3 cellular contexts compared by ENCODE assay signal in the genomic region with DNA sequence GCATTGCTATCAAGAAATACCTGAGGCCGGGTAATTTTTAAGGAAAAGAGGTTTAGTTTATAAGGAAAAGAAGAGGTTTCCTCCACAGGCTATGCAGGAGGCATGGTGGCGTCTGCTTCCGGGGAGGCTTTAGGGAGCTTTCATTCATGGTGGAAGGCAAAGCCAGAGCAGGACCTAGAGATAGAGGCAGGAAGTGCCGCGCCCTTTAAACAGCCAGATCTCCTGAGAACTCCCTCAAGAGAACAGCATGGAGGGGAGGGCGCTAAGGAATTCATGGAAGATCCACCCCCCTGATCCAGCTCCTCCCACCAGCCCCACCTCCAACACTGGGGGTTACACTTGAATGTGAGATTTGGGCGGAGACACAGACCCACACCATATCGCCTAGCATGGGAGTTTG.
TF ChIP-seq lines count a peak whose summit lies in the region.

No MANE protein-coding gene starts in this region.

TF ChIP-seq in K562, 482 proteins besides CTCF, POLR2A, EP300 and RAD21:
- TF ChIP-seq ATF1 (CRISPR knock-in tag; IDR thresholded peaks at IDR 0.05) = no peak
- 0 out of 2 replicates have a peak, but pooled peaks have one; percentile 29 for TF ChIP-seq ATF1 (tag; IDR thresholded peaks at IDR 0.05)
- no peak for TF ChIP-seq SMARCC2 (IDR thresholded peaks at IDR 0.05; ENCODE audit: low read depth)
- TF ChIP-seq ELF1 (tag; IDR thresholded peaks at IDR 0.05) = peak; percentile 58
- TF ChIP-seq, protein P1, sequence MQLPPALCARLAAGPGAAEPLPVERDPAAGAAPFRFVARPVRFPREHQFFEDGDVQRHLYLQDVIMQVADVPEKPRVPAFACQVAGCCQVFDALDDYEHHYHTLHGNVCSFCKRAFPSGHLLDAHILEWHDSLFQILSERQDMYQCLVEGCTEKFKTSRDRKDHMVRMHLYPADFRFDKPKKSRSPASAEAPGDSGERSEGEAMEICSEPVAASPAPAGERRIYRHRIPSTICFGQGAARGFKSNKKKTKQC (CRISPR knock-in tag; IDR thresholded peaks at IDR 0.05) = no peak
- no peak for TF ChIP-seq ZNF23 (CRISPR knock-in tag; IDR thresholded peaks at IDR 0.05)
- TF ChIP-seq, protein P2, sequence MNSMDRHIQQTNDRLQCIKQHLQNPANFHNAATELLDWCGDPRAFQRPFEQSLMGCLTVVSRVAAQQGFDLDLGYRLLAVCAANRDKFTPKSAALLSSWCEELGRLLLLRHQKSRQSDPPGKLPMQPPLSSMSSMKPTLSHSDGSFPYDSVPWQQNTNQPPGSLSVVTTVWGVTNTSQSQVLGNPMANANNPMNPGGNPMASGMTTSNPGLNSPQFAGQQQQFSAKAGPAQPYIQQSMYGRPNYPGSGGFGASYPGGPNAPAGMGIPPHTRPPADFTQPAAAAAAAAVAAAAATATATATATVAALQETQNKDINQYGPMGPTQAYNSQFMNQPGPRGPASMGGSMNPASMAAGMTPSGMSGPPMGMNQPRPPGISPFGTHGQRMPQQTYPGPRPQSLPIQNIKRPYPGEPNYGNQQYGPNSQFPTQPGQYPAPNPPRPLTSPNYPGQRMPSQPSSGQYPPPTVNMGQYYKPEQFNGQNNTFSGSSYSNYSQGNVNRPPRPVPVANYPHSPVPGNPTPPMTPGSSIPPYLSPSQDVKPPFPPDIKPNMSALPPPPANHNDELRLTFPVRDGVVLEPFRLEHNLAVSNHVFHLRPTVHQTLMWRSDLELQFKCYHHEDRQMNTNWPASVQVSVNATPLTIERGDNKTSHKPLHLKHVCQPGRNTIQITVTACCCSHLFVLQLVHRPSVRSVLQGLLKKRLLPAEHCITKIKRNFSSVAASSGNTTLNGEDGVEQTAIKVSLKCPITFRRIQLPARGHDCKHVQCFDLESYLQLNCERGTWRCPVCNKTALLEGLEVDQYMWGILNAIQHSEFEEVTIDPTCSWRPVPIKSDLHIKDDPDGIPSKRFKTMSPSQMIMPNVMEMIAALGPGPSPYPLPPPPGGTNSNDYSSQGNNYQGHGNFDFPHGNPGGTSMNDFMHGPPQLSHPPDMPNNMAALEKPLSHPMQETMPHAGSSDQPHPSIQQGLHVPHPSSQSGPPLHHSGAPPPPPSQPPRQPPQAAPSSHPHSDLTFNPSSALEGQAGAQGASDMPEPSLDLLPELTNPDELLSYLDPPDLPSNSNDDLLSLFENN (IDR thresholded peaks at IDR 0.05; ENCODE audit: low read depth in 2 of 2, low read length in 2 of 2) = no peak
- TF ChIP-seq KLF1 (tag; IDR thresholded peaks at IDR 0.05) = 0 out of 2 replicates have a peak, but pooled peaks have one; percentile 47
- TF ChIP-seq GABPA (tag; conservative IDR thresholded peaks at IDR 0.05; ENCODE audit: low read depth) = peak; percentile 48

TF ChIP-seq in HEK293T, 16 proteins besides CTCF, POLR2A, EP300 and RAD21:
- TF ChIP-seq SP1 (IDR thresholded peaks at IDR 0.05) (no peak), BHLHE40 (IDR thresholded peaks at IDR 0.05; ENCODE audit: borderline replicate concordance) (no peak), LEF1 (IDR thresholded peaks at IDR 0.05; ENCODE audit: borderline replicate concordance) (no peak), L3MBTL2 (conservative IDR thresholded peaks at IDR 0.05) (no peak), HDGF (IDR thresholded peaks at IDR 0.05; ENCODE audit: borderline replicate concordance) (no peak), CTBP1 (IDR thresholded peaks at IDR 0.05; ENCODE audit: borderline replicate concordance) (no peak)
- TF ChIP-seq, protein P3, sequence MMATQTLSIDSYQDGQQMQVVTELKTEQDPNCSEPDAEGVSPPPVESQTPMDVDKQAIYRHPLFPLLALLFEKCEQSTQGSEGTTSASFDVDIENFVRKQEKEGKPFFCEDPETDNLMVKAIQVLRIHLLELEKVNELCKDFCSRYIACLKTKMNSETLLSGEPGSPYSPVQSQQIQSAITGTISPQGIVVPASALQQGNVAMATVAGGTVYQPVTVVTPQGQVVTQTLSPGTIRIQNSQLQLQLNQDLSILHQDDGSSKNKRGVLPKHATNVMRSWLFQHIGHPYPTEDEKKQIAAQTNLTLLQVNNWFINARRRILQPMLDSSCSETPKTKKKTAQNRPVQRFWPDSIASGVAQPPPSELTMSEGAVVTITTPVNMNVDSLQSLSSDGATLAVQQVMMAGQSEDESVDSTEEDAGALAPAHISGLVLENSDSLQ (IDR thresholded peaks at IDR 0.05) = no peak

TF ChIP-seq in GM12891, 5 proteins besides CTCF, POLR2A, EP300 and RAD21:
- TF ChIP-seq SPI1 (IDR thresholded peaks at IDR 0.05; ENCODE audit: low read depth, low read length) (no peak), TAF1 (IDR thresholded peaks at IDR 0.05; ENCODE audit: low read depth, low read length) (no peak), POLR2AphosphoS5 (IDR thresholded peaks at IDR 0.05; ENCODE audit: low read depth, low read length) (no peak), PAX5 (IDR thresholded peaks at IDR 0.05; ENCODE audit: insufficient read depth, low read length, severe bottlenecking) (no peak), POU2F2 (IDR thresholded peaks at IDR 0.05; ENCODE audit: low read depth, low read length) (no peak)
